22 cellular contexts compared by ENCODE assay signal in the genomic region with DNA sequence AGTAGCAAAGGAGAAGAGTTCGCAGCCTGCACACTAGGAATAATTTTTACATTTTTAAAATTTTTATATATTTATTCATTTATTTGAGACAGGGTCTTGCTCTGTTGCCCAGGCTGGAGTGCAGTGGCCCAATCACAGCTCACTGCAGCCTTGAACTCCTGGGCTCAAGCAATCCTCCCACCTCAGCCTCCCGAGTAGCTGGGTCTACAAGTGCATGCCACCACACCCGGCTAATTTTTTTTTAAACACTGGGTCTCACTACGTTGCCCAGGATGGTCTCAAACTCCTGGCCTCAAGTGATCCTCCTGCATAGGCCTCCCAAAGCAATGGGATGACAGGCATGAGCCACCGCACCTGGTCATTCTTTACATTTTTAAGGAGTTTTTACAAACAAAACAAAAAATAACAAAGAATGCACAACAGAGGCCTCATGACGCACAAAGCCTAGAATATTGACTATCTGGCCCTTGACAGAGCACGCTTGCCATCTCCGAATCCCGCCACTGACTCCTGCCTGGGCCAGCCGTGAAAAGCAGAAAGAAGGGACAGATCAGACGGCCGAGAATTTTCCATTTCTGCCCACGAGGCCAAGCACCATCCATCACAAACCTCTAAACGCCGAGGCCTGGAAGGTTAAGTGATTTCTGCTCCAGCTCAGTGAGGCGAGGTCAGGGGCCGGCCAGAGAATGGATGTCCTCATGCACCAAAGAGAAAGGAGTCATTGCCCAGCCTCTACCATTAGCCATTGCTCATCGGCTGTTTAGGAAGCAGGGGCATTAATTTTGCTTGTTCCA.
DNase-seq lines count a peak whose midpoint lies in the region; ATAC-seq, FAIRE-seq and TF ChIP-seq lines count a peak whose summit lies in the region.
"Had no signal": no experiment of that assay in that cellular context is flagged by ENCODE, and none has a peak within 500 bp of the region (broad histone marks: within the 10 kb centered on the region; RNA-seq: fewer than 3 reads in every experiment).

No MANE protein-coding gene starts in this region.

- H3K36me3 ChIP-seq in SK-N-MC (ENCODE audit: insufficient read depth, low read length) (no peaks in the 10 kb centered on the region), prostate gland (no peaks in the 10 kb centered on the region)
- H3K36me3 ChIP-seq: vagina had no signal

- H3K4me2 ChIP-seq in A549 = no peak overlapping the region

- TF ChIP-seq CTCF in A549 (IDR thresholded peaks at IDR 0.05) (no peak), glutamatergic neuron (IDR thresholded peaks at IDR 0.05; ENCODE audit: partially characterized antibody, unreplicated experiment) (no peak), prostate gland (IDR thresholded peaks at IDR 0.05) (no peak)

- DNase-seq in A549 (ENCODE audit: low read depth in 1 of 2, low spot score in 1 of 2) (no peak), SK-N-MC (ENCODE audit: low read depth, low spot score) (no peak), glutamatergic neuron (no peak), prostate gland (ENCODE audit: low spot score) (no peak), erythroblast (lab: John Stamatoyannopoulos, UW) (no peak)
- DNase-seq: activated CD8-positive, alpha-beta memory T cell treated with anti-CD3 and anti-CD28 coated beads for 24 hours; aorta; Caco-2; dermis blood vessel endothelial cell; GDM1; left colon; natural killer cell; NCI-H2029; NCI-H748 treated with DMSO at 0.1 percent for 48 hours; RPMI8226; T-helper 1 cell had no signal

- no peak for ATAC-seq in A549
- ATAC-seq in HG03457 (IDR thresholded peaks at IDR 0.05; ENCODE audit: unreplicated experiment) = no peak
- no peak for ATAC-seq in HG03342 (IDR thresholded peaks at IDR 0.05; ENCODE audit: unreplicated experiment)
- no peak for ATAC-seq in esophagus mucosa
- ATAC-seq: left colon, natural killer cell had no signal

- FAIRE-seq in A549 (lab: Jason Lieb, UNC) = no peak
- FAIRE-seq: GM12892 had no signal

- no peak for TF ChIP-seq POLR2A in A549 (IDR thresholded peaks at IDR 0.05; ENCODE audit: low read length)
- no peak for TF ChIP-seq POLR2A in prostate gland (IDR thresholded peaks at IDR 0.05)
- no peak for TF ChIP-seq POLR2A in erythroblast (IDR thresholded peaks at IDR 0.05; ENCODE audit: low read length)

- intact Hi-C loops in prostate gland (cut with DNase I) = loop anchor here (10.0 kb wide), 1 partner anchor 229 kb away; no protein-coding TSS in a partner anchor

- CTCF ChIA-PET in A549 (lab: Yijun Ruan, JAX) = interaction anchor here (1.5 kb wide), 1 partner anchor 61 kb away, joined by 3 read pairs; no protein-coding TSS in a partner anchor

- peaks cover 26% of the 10 kb centered on the region for H3K4me1 Mint-ChIP-seq in glutamatergic neuron (ENCODE audit: low read depth, unreplicated experiment)

- POLR2A ChIA-PET in A549 (lab: Yijun Ruan, JAX) = no interaction called here

- TF ChIP-seq RAD21 in A549 (conservative IDR thresholded peaks at IDR 0.05 in 1 of 2, IDR thresholded peaks at IDR 0.05 in 1 of 2) = no peak

- peak overlapping the region; percentile 46 to 89; a peak in 5 of 6 replicates for H3K27ac ChIP-seq in A549
- peak overlapping the region; percentile 25; the same call in 1 of the 2 replicates for H3K27ac ChIP-seq in SK-N-MC
- peak overlapping the region; percentile 30 to 67 for H3K27ac ChIP-seq in prostate gland

- H3K9ac ChIP-seq in SK-N-MC (ENCODE audit: insufficient read length) = no peak overlapping the region

- H3K36me3 Mint-ChIP-seq in glutamatergic neuron (ENCODE audit: unreplicated experiment) = no peaks in the 10 kb centered on the region

- peak overlapping the region; percentile 10 for H3K27ac Mint-ChIP-seq in glutamatergic neuron (ENCODE audit: unreplicated experiment)
- H3K27ac Mint-ChIP-seq: activated T-helper 17 cell treated with anti-CD3 and anti-CD28 coated beads, Interleukin-2, amount 50 U/mL, for 72 hours; natural killer cell had no signal

- H3K4me3 Mint-ChIP-seq in glutamatergic neuron (ENCODE audit: unreplicated experiment) = no peak overlapping the region
- H3K4me3 Mint-ChIP-seq: activated T-helper 17 cell treated with anti-CD3 and anti-CD28 coated beads, Interleukin-2, amount 50 U/mL, for 72 hours; natural killer cell had no signal

- peaks cover 12% of the 10 kb centered on the region for H3K27me3 Mint-ChIP-seq in glutamatergic neuron (ENCODE audit: unreplicated experiment)

- peaks cover 6% of the 10 kb centered on the region for H3K9me3 Mint-ChIP-seq in glutamatergic neuron (ENCODE audit: unreplicated experiment)
- H3K9me3 Mint-ChIP-seq: activated T-helper 17 cell treated with anti-CD3 and anti-CD28 coated beads, Interleukin-2, amount 50 U/mL, for 72 hours; natural killer cell had no signal

- H3K27me3 ChIP-seq in prostate gland (replicated peaks; ENCODE audit: insufficient read depth) = no peaks in the 10 kb centered on the region
- H3K27me3 ChIP-seq: vagina had no signal

- TF ChIP-seq EP300 in A549 (IDR thresholded peaks at IDR 0.05) = no peak

- H3K9me3 ChIP-seq in A549 = peaks cover 8% of the 10 kb centered on the region
- H3K9me3 ChIP-seq in SK-N-MC (ENCODE audit: low read depth, low read length) = no peaks in the 10 kb centered on the region
- H3K9me3 ChIP-seq in prostate gland = no peaks in the 10 kb centered on the region
- H3K9me3 ChIP-seq: vagina had no signal

- 91% methylated on average over 18 of the region's 18 CpGs for whole genome bisulfite sequencing in A549 (ENCODE audit: missing lambda C conversion rate)
- 85% methylated on average over 18 of the region's 18 CpGs for WGBS in prostate gland

- H3K4me1 ChIP-seq in A549 (peaks cover 62% of the 10 kb centered on the region), prostate gland (replicated peaks) (peaks cover 12% of the 10 kb centered on the region)

- H3K4me3 ChIP-seq in A549 (no peak overlapping the region), SK-N-MC (no peak overlapping the region), prostate gland (no peak overlapping the region)
- H3K4me3 ChIP-seq: vagina had no signal

TF ChIP-seq in A549, 52 proteins besides CTCF, POLR2A, EP300 and RAD21:
- TF ChIP-seq FOSL2 (IDR thresholded peaks at IDR 0.05) = no peak
- no peak for TF ChIP-seq FOSL2 (CRISPR knock-in tag; IDR thresholded peaks at IDR 0.05)
- no peak for TF ChIP-seq RNF2 (IDR thresholded peaks at IDR 0.05; ENCODE audit: borderline replicate concordance, low read depth)
- TF ChIP-seq ZFP36 (IDR thresholded peaks at IDR 0.05; ENCODE audit: borderline replicate concordance, partially characterized antibody) = no peak
- TF ChIP-seq HOXB13 (CRISPR knock-in tag; IDR thresholded peaks at IDR 0.05; ENCODE audit: low read depth) = no peak
- no peak for TF ChIP-seq HDAC2 (IDR thresholded peaks at IDR 0.05)
- TF ChIP-seq, protein P1, sequence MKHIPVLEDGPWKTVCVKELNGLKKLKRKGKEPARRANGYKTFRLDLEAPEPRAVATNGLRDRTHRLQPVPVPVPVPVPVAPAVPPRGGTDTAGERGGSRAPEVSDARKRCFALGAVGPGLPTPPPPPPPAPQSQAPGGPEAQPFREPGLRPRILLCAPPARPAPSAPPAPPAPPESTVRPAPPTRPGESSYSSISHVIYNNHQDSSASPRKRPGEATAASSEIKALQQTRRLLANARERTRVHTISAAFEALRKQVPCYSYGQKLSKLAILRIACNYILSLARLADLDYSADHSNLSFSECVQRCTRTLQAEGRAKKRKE (CRISPR knock-in tag; IDR thresholded peaks at IDR 0.05; ENCODE audit: low read depth) = no peak
- TF ChIP-seq FOSB (CRISPR knock-in tag; IDR thresholded peaks at IDR 0.05) = no peak
- TF ChIP-seq, protein P2, sequence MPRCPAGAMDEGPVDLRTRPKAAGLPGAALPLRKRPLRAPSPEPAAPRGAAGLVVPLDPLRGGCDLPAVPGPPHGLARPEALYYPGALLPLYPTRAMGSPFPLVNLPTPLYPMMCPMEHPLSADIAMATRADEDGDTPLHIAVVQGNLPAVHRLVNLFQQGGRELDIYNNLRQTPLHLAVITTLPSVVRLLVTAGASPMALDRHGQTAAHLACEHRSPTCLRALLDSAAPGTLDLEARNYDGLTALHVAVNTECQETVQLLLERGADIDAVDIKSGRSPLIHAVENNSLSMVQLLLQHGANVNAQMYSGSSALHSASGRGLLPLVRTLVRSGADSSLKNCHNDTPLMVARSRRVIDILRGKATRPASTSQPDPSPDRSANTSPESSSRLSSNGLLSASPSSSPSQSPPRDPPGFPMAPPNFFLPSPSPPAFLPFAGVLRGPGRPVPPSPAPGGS (IDR thresholded peaks at IDR 0.05) = no peak
- no peak for TF ChIP-seq KDM5A (IDR thresholded peaks at IDR 0.05)
- TF ChIP-seq CBX8 (IDR thresholded peaks at IDR 0.05) = no peak
- no peak for TF ChIP-seq ZSCAN20 (CRISPR knock-in tag; IDR thresholded peaks at IDR 0.05)
- TF ChIP-seq RARB (CRISPR knock-in tag; IDR thresholded peaks at IDR 0.05) = no peak
- TF ChIP-seq KDM1A (IDR thresholded peaks at IDR 0.05; ENCODE audit: low read depth) = no peak
- TF ChIP-seq CHD4 (IDR thresholded peaks at IDR 0.05; ENCODE audit: borderline replicate concordance) = no peak
- TF ChIP-seq, protein P3, sequence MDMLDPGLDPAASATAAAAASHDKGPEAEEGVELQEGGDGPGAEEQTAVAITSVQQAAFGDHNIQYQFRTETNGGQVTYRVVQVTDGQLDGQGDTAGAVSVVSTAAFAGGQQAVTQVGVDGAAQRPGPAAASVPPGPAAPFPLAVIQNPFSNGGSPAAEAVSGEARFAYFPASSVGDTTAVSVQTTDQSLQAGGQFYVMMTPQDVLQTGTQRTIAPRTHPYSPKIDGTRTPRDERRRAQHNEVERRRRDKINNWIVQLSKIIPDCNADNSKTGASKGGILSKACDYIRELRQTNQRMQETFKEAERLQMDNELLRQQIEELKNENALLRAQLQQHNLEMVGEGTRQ (IDR thresholded peaks at IDR 0.05) = no peak
- TF ChIP-seq MYC (IDR thresholded peaks at IDR 0.05; ENCODE audit: borderline replicate concordance, low read length) = no peak
- TF ChIP-seq EHMT2 (IDR thresholded peaks at IDR 0.05; ENCODE audit: low read depth) = no peak
